ENCODE assay signal across 1 cellular context in the genomic region with DNA sequence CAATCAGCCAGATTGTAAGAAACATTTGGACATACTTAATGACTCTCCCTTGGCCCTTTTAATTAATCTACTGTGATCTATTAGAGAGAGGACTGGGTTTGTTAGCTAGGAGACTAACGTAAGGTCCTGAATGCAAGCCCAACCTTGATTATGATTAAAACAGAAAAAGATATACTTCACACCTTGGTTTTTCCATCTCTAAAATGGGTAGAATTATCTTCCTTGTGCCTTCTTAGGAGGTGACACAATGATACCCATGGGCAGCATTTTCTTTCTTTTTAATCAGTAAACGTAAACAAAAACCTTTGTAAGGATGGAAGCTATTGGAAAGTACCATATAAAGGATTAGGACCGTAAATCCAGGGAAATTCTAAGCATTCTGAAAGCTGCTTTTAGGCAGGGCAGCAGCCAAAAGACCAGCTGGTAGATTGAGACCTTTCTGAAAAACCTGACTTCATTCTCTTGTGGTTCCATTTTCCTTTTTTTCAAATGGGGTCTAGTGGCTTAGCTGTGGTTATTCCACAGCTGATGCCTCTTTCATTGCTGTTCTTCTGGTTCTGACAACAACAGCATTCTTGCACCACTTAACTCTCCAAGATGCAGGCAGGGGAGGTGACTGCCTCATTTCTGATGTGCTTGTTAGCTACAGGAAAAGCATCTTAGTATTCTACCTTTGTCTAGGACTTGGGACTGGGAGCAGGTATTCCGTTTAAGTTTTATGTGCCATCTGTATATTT.
TF ChIP-seq lines count a peak whose summit lies in the region.

No MANE protein-coding gene starts in this region.

TF ChIP-seq in K562, 482 proteins besides CTCF, POLR2A, EP300 and RAD21 (continued from another document and continues in another):
- TF ChIP-seq, protein P1, sequence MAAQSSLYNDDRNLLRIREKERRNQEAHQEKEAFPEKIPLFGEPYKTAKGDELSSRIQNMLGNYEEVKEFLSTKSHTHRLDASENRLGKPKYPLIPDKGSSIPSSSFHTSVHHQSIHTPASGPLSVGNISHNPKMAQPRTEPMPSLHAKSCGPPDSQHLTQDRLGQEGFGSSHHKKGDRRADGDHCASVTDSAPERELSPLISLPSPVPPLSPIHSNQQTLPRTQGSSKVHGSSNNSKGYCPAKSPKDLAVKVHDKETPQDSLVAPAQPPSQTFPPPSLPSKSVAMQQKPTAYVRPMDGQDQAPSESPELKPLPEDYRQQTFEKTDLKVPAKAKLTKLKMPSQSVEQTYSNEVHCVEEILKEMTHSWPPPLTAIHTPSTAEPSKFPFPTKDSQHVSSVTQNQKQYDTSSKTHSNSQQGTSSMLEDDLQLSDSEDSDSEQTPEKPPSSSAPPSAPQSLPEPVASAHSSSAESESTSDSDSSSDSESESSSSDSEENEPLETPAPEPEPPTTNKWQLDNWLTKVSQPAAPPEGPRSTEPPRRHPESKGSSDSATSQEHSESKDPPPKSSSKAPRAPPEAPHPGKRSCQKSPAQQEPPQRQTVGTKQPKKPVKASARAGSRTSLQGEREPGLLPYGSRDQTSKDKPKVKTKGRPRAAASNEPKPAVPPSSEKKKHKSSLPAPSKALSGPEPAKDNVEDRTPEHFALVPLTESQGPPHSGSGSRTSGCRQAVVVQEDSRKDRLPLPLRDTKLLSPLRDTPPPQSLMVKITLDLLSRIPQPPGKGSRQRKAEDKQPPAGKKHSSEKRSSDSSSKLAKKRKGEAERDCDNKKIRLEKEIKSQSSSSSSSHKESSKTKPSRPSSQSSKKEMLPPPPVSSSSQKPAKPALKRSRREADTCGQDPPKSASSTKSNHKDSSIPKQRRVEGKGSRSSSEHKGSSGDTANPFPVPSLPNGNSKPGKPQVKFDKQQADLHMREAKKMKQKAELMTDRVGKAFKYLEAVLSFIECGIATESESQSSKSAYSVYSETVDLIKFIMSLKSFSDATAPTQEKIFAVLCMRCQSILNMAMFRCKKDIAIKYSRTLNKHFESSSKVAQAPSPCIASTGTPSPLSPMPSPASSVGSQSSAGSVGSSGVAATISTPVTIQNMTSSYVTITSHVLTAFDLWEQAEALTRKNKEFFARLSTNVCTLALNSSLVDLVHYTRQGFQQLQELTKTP (IDR thresholded peaks at IDR 0.05; ENCODE audit: low read depth in 1 of 2, partially characterized antibody in 2 of 2): no peak
- TF ChIP-seq, protein P2, sequence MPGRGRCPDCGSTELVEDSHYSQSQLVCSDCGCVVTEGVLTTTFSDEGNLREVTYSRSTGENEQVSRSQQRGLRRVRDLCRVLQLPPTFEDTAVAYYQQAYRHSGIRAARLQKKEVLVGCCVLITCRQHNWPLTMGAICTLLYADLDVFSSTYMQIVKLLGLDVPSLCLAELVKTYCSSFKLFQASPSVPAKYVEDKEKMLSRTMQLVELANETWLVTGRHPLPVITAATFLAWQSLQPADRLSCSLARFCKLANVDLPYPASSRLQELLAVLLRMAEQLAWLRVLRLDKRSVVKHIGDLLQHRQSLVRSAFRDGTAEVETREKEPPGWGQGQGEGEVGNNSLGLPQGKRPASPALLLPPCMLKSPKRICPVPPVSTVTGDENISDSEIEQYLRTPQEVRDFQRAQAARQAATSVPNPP (IDR thresholded peaks at IDR 0.05; ENCODE audit: borderline replicate concordance, insufficient read depth, insufficient read length): no peak
- TF ChIP-seq BACH1 (tag; IDR thresholded peaks at IDR 0.05): no peak
- TF ChIP-seq NFXL1 (CRISPR knock-in tag; IDR thresholded peaks at IDR 0.05): no peak
- TF ChIP-seq ATF7 (IDR thresholded peaks at IDR 0.05): no peak
- TF ChIP-seq, protein P3, sequence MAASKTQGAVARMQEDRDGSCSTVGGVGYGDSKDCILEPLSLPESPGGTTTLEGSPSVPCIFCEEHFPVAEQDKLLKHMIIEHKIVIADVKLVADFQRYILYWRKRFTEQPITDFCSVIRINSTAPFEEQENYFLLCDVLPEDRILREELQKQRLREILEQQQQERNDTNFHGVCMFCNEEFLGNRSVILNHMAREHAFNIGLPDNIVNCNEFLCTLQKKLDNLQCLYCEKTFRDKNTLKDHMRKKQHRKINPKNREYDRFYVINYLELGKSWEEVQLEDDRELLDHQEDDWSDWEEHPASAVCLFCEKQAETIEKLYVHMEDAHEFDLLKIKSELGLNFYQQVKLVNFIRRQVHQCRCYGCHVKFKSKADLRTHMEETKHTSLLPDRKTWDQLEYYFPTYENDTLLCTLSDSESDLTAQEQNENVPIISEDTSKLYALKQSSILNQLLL (CRISPR knock-in tag; IDR thresholded peaks at IDR 0.05; ENCODE audit: borderline replicate concordance): no peak
- TF ChIP-seq, protein P4, sequence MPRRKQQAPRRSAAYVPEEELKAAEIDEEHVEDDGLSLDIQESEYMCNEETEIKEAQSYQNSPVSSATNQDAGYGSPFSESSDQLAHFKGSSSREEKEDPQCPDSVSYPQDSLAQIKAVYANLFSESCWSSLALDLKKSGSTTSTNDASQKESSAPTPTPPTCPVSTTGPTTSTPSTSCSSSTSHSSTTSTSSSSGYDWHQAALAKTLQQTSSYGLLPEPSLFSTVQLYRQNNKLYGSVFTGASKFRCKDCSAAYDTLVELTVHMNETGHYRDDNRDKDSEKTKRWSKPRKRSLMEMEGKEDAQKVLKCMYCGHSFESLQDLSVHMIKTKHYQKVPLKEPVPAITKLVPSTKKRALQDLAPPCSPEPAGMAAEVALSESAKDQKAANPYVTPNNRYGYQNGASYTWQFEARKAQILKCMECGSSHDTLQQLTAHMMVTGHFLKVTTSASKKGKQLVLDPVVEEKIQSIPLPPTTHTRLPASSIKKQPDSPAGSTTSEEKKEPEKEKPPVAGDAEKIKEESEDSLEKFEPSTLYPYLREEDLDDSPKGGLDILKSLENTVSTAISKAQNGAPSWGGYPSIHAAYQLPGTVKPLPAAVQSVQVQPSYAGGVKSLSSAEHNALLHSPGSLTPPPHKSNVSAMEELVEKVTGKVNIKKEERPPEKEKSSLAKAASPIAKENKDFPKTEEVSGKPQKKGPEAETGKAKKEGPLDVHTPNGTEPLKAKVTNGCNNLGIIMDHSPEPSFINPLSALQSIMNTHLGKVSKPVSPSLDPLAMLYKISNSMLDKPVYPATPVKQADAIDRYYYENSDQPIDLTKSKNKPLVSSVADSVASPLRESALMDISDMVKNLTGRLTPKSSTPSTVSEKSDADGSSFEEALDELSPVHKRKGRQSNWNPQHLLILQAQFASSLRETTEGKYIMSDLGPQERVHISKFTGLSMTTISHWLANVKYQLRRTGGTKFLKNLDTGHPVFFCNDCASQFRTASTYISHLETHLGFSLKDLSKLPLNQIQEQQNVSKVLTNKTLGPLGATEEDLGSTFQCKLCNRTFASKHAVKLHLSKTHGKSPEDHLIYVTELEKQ (CRISPR knock-in tag; IDR thresholded peaks at IDR 0.05): no peak
- no peak for TF ChIP-seq FOXM1 (IDR thresholded peaks at IDR 0.05; ENCODE audit: low read depth)
- no peak for TF ChIP-seq FOXM1 (CRISPR knock-in tag; IDR thresholded peaks at IDR 0.05; ENCODE audit: low read depth)
- TF ChIP-seq ZNF589 (CRISPR knock-in tag; IDR thresholded peaks at IDR 0.05; ENCODE audit: low read depth): no peak
- TF ChIP-seq TGIF2 (CRISPR knock-in tag; IDR thresholded peaks at IDR 0.05): no peak
- TF ChIP-seq TEAD4 (IDR thresholded peaks at IDR 0.05; ENCODE audit: low read length): no peak
- no peak for TF ChIP-seq TEAD4 (CRISPR knock-in tag; IDR thresholded peaks at IDR 0.05; ENCODE audit: borderline replicate concordance)
- TF ChIP-seq SRSF7 (optimal IDR thresholded peaks at IDR 0.05; ENCODE audit: low read depth, low read length): no peak
- no peak for TF ChIP-seq DIDO1 (tag; IDR thresholded peaks at IDR 0.05; ENCODE audit: low read depth)
- peak; percentile 98 for TF ChIP-seq BCOR (IDR thresholded peaks at IDR 0.05)
- TF ChIP-seq, protein P5, sequence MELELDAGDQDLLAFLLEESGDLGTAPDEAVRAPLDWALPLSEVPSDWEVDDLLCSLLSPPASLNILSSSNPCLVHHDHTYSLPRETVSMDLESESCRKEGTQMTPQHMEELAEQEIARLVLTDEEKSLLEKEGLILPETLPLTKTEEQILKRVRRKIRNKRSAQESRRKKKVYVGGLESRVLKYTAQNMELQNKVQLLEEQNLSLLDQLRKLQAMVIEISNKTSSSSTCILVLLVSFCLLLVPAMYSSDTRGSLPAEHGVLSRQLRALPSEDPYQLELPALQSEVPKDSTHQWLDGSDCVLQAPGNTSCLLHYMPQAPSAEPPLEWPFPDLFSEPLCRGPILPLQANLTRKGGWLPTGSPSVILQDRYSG (tag; conservative IDR thresholded peaks at IDR 0.05; ENCODE audit: low read depth): no peak
- no peak for TF ChIP-seq NONO (IDR thresholded peaks at IDR 0.05; ENCODE audit: low read depth in 2 of 2, low read length in 1 of 2)
- no peak for TF ChIP-seq RBM14 (IDR thresholded peaks at IDR 0.05; ENCODE audit: borderline replicate concordance, insufficient read depth, low read depth, low read length)
- TF ChIP-seq, protein P6, sequence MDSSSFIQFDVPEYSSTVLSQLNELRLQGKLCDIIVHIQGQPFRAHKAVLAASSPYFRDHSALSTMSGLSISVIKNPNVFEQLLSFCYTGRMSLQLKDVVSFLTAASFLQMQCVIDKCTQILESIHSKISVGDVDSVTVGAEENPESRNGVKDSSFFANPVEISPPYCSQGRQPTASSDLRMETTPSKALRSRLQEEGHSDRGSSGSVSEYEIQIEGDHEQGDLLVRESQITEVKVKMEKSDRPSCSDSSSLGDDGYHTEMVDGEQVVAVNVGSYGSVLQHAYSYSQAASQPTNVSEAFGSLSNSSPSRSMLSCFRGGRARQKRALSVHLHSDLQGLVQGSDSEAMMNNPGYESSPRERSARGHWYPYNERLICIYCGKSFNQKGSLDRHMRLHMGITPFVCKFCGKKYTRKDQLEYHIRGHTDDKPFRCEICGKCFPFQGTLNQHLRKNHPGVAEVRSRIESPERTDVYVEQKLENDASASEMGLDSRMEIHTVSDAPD (CRISPR knock-in tag; IDR thresholded peaks at IDR 0.05): no peak
- peak; percentile 89 to 94 for TF ChIP-seq KDM1A (IDR thresholded peaks at IDR 0.05)
- TF ChIP-seq, protein P7, sequence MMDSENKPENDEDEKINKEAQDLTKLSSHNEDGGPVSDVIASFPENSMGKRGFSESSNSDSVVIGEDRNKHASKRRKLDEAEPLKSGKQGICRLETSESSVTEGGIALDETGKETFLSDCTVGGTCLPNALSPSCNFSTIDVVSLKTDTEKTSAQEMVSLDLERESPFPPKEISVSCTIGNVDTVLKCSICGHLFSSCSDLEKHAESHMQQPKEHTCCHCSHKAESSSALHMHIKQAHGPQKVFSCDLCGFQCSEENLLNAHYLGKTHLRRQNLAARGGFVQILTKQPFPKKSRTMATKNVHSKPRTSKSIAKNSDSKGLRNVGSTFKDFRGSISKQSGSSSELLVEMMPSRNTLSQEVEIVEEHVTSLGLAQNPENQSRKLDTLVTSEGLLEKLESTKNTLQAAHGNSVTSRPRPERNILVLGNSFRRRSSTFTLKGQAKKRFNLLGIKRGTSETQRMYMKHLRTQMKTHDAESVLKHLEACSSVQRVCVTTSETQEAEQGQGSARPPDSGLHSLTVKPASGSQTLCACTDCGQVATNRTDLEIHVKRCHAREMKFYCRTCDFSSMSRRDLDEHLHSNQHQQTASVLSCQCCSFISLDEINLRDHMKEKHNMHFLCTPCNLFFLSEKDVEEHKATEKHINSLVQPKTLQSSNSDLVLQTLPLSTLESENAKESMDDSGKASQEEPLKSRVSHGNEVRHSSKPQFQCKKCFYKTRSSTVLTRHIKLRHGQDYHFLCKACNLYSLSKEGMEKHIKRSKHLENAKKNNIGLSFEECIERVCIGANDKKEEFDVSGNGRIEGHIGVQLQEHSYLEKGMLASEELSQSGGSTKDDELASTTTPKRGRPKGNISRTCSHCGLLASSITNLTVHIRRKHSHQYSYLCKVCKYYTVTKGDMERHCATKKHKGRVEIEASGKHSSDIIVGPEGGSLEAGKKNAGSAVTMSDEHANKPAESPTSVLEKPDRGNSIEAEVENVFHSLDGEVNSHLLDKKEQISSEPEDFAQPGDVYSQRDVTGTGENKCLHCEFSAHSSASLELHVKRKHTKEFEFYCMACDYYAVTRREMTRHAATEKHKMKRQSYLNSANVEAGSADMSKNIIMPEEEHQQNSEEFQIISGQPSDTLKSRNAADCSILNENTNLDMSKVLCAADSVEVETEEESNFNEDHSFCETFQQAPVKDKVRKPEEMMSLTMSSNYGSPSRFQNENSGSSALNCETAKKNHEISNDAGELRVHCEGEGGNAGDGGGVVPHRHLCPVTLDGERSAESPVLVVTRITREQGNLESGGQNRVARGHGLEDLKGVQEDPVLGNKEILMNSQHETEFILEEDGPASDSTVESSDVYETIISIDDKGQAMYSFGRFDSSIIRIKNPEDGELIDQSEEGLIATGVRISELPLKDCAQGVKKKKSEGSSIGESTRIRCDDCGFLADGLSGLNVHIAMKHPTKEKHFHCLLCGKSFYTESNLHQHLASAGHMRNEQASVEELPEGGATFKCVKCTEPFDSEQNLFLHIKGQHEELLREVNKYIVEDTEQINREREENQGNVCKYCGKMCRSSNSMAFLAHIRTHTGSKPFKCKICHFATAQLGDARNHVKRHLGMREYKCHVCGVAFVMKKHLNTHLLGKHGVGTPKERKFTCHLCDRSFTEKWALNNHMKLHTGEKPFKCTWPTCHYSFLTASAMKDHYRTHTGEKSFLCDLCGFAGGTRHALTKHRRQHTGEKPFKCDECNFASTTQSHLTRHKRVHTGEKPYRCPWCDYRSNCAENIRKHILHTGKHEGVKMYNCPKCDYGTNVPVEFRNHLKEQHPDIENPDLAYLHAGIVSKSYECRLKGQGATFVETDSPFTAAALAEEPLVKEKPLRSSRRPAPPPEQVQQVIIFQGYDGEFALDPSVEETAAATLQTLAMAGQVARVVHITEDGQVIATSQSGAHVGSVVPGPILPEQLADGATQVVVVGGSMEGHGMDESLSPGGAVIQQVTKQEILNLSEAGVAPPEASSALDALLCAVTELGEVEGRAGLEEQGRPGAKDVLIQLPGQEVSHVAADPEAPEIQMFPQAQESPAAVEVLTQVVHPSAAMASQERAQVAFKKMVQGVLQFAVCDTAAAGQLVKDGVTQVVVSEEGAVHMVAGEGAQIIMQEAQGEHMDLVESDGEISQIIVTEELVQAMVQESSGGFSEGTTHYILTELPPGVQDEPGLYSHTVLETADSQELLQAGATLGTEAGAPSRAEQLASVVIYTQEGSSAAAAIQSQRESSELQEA (IDR thresholded peaks at IDR 0.05; ENCODE audit: low read depth): no peak
- TF ChIP-seq ZNF354B (CRISPR knock-in tag; IDR thresholded peaks at IDR 0.05): no peak
- TF ChIP-seq GTF2A2 (tag; IDR thresholded peaks at IDR 0.05): no peak
- no peak for TF ChIP-seq HMG20A (CRISPR knock-in tag; conservative IDR thresholded peaks at IDR 0.05)
- no peak for TF ChIP-seq TCF7 (IDR thresholded peaks at IDR 0.05; ENCODE audit: borderline replicate concordance)
- TF ChIP-seq, protein P8, sequence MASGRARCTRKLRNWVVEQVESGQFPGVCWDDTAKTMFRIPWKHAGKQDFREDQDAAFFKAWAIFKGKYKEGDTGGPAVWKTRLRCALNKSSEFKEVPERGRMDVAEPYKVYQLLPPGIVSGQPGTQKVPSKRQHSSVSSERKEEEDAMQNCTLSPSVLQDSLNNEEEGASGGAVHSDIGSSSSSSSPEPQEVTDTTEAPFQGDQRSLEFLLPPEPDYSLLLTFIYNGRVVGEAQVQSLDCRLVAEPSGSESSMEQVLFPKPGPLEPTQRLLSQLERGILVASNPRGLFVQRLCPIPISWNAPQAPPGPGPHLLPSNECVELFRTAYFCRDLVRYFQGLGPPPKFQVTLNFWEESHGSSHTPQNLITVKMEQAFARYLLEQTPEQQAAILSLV (tag; IDR thresholded peaks at IDR 0.05): no peak
- TF ChIP-seq PTRF (tag; IDR thresholded peaks at IDR 0.05): no peak
- TF ChIP-seq, protein P9, sequence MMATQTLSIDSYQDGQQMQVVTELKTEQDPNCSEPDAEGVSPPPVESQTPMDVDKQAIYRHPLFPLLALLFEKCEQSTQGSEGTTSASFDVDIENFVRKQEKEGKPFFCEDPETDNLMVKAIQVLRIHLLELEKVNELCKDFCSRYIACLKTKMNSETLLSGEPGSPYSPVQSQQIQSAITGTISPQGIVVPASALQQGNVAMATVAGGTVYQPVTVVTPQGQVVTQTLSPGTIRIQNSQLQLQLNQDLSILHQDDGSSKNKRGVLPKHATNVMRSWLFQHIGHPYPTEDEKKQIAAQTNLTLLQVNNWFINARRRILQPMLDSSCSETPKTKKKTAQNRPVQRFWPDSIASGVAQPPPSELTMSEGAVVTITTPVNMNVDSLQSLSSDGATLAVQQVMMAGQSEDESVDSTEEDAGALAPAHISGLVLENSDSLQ (IDR thresholded peaks at IDR 0.05): no peak
